ENCODE assay signal across 26 cellular contexts in the genomic region with DNA sequence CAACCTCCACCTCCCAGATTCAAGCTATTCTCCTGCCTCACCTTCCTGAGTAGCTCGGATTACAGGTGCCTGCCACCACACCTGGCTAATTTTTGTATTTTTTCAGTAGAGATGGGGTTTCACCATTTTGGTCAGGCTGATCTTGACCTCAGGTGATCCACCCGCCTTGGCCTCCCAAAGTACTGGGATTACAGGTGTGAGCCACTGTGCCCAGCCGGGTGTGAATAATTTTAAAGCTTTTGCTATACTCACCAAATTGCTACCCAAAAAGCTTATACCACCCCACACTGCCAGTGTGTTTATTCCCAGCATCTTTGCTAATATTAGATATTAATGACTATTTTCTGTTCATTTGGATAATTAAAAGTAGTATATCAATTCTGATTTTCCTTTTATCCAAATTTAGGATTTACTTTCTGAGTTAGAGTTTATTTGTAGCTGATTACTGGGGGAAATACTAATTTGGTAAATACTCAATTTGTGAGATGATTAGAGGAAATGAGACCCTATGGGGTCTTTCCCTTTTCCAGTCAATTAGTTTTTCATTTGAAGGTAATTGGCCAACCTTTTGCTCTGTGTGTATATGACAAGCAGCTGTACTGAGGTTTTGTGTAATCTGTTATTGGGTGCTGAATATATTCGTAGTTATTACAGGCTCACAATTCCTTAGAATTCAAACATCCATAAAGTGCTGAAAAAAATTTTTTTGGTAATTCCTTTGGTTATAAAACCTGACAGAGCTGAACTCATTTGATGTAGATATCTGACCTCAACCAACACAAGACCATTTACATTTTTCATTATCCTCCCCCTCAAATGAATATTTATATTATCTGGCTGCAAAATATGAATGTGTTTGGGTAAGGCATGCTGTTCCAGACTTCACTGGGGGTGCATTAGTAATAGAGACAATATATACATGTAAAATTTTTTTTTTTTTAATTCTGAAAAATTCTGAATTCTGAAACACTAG.
A peak's percentile ranks its signal among the peaks of the same experiment; 100 is the strongest.
DNase-seq lines count a peak whose midpoint lies in the region; ATAC-seq, FAIRE-seq and TF ChIP-seq lines count a peak whose summit lies in the region.
"Had no signal": no experiment of that assay in that cellular context is flagged by ENCODE, and none has a peak within 500 bp of the region (broad histone marks: within the 10 kb centered on the region; RNA-seq: fewer than 3 reads in every experiment).

No MANE protein-coding gene starts in this region.

- H4K91ac ChIP-seq in mesenchymal stem cell (ENCODE audit: low read length), result no peak overlapping the region

- H3K79me1 ChIP-seq in mesenchymal stem cell (replicated peaks; ENCODE audit: low read length, poor library complexity, severe bottlenecking), result peaks cover 20% of the 10 kb centered on the region

- peaks cover 3% of the 10 kb centered on the region; the same call in 1 of the 2 replicates for H4K20me1 ChIP-seq in HepG2 (ENCODE audit: insufficient read depth, low read length)

- WGBS in mesenchymal stem cell, result 96% methylated on average over 3 of the region's 4 CpGs
- 63 to 81% methylated on average over 2 to 4 of the region's 4 CpGs for WGBS in transverse colon (ENCODE audit: low coverage in 1 of 2), 2 donors
- 100% methylated on average over 4 of the region's 4 CpGs for WGBS in HepG2 (ENCODE audit: low lambda C conversion rate)

- in situ Hi-C loops in transverse colon (cut with MboI; ENCODE audit: low pct_ligation_motif_present in 1 of 4, low pct_unique_long_range_greater_than_20kb in 1 of 4, low sequenced_read_pairs in 3 of 4), result no loop called here
- in situ Hi-C loops in HepG2 (cut with HindIII; ENCODE audit: extremely low pct_ligation_motif_present, low pct_unique_long_range_greater_than_20kb), result no loop called here

- no peak overlapping the region for H3K18ac ChIP-seq in mesenchymal stem cell (ENCODE audit: low read depth in 1 of 2, low read length in 2 of 2)

- CTCF ChIA-PET in HepG2 (lab: Yijun Ruan, JAX; ENCODE audit: low intra/inter-chr PET ratio, low total read pairs), result no interaction called here

- peak overlapping the region; percentile 40 for H3K27ac Mint-ChIP-seq in HFFc6
- H3K27ac Mint-ChIP-seq: activated CD8-positive, alpha-beta T cell treated with anti-CD3 and anti-CD28 coated beads for 36 hours; activated naive CD4-positive, alpha-beta T cell treated with anti-CD3 and anti-CD28 coated beads, Interleukin-2, amount 50 U/mL, for 24 hours; activated T-helper 17 cell treated with anti-CD3 and anti-CD28 coated beads, Interleukin-2, amount 50 U/mL, for 72 hours; dendritic cell treated with granulocyte-macrophage colony-stimulating factor and Interleukin-4, amounts not matched to agents 40 ng/mL and 50 ng/mL, for 4 days; endodermal cell; natural killer cell had no signal

- no peak for DNase-seq in HFFc6
- no peak for DNase-seq in RWPE2 (ENCODE audit: low spot score)
- DNase-seq in mesenchymal stem cell, result no peak
- DNase-seq in transverse colon, result no peak
- DNase-seq in HepG2 (ENCODE audit: low spot score), result no peak
- DNase-seq in foreskin fibroblast, result no peak
- DNase-seq in right atrium auricular region (ENCODE audit: low spot score), result no peak
- DNase-seq: activated CD4-positive, CD25-positive, alpha-beta regulatory T cell treated with anti-CD3 and anti-CD28 coated beads, Interleukin-2, amount 50 U/mL, for 72 hours; activated CD8-positive, alpha-beta T cell treated with anti-CD3 and anti-CD28 coated beads for 36 hours; aorta; caudate nucleus; endodermal cell; islet precursor cell; MG63; natural killer cell; NCI-H2081 treated with DMSO at 0.1 percent for 48 hours; NCI-H345; NCI-H774; occipital lobe; spleen; substantia nigra; upper lobe of right lung had no signal

- H3K27me3 Mint-ChIP-seq in HFFc6 (ENCODE audit: insufficient read depth), result peaks cover 2% of the 10 kb centered on the region
- H3K27me3 Mint-ChIP-seq: activated CD8-positive, alpha-beta T cell treated with anti-CD3 and anti-CD28 coated beads for 36 hours; activated naive CD4-positive, alpha-beta T cell treated with anti-CD3 and anti-CD28 coated beads, Interleukin-2, amount 50 U/mL, for 24 hours; activated T-helper 17 cell treated with anti-CD3 and anti-CD28 coated beads, Interleukin-2, amount 50 U/mL, for 72 hours; dendritic cell treated with granulocyte-macrophage colony-stimulating factor and Interleukin-4, amounts not matched to agents 40 ng/mL and 50 ng/mL, for 4 days had no signal

- H3K9me3 ChIP-seq in RWPE2 (ENCODE audit: severe bottlenecking) (no peaks in the 10 kb centered on the region), mesenchymal stem cell (ENCODE audit: control insufficient read depth, low read length) (no peaks in the 10 kb centered on the region), transverse colon (no peaks in the 10 kb centered on the region), HepG2 (ENCODE audit: low read length) (no peaks in the 10 kb centered on the region), right atrium auricular region (no peaks in the 10 kb centered on the region)
- H3K9me3 ChIP-seq: MG63, spleen, upper lobe of right lung had no signal

- ATAC-seq in RWPE2 (ENCODE audit: low read depth) (no peak), HepG2 (no peak)
- ATAC-seq: activated CD8-positive, alpha-beta T cell treated with anti-CD3 and anti-CD28 coated beads for 36 hours; activated T-helper 17 cell treated with anti-CD3 and anti-CD28 coated beads, Interleukin-2, amount 50 U/mL, for 72 hours; natural killer cell; upper lobe of right lung had no signal

- H3K36me3 ChIP-seq in RWPE2 (ENCODE audit: low read depth) (no peaks in the 10 kb centered on the region), mesenchymal stem cell (ENCODE audit: control insufficient read depth in 1 of 2, insufficient read depth in 2 of 2, low read depth in 1 of 2, low read length in 2 of 2) (no peaks in the 10 kb centered on the region), transverse colon (no peaks in the 10 kb centered on the region), HepG2 (replicated peaks in 1 of 2; ENCODE audit: control insufficient read depth in 1 of 2, insufficient read depth in 2 of 2, low read length in 2 of 2) (0 out of 5 replicates have a peak, but pooled peaks cover 0 to 2% of the 10 kb centered on the region in 2 experiments), right atrium auricular region (no peaks in the 10 kb centered on the region)
- H3K36me3 ChIP-seq: MG63, spleen, upper lobe of right lung had no signal

- H4K8ac ChIP-seq in mesenchymal stem cell (ENCODE audit: low read length), result no peak overlapping the region

- H3K27me3 ChIP-seq in RWPE2 (ENCODE audit: insufficient read depth, poor library complexity, severe bottlenecking), result no peaks in the 10 kb centered on the region
- H3K27me3 ChIP-seq in mesenchymal stem cell (ENCODE audit: control insufficient read depth in 1 of 2, insufficient read depth in 1 of 2, low read length in 2 of 2), result no peaks in the 10 kb centered on the region
- H3K27me3 ChIP-seq in transverse colon, result peaks cover 47% of the 10 kb centered on the region
- no peaks in the 10 kb centered on the region for H3K27me3 ChIP-seq in HepG2 (ENCODE audit: control insufficient read depth in 1 of 2, insufficient read depth in 2 of 2, low read length in 2 of 2)
- no peaks in the 10 kb centered on the region for H3K27me3 ChIP-seq in right atrium auricular region
- H3K27me3 ChIP-seq: MG63, spleen, upper lobe of right lung had no signal

- no peak for FAIRE-seq in HepG2 (lab: Jason Lieb, UNC)

- no peak for TF ChIP-seq POLR2A in transverse colon (IDR thresholded peaks at IDR 0.05)
- TF ChIP-seq POLR2A in HepG2 (IDR thresholded peaks at IDR 0.05; ENCODE audit: insufficient read depth in 1 of 2, low read depth in 2 of 2, low read length in 2 of 2), result no peak

- peak overlapping the region; percentile 72 for H3K27ac ChIP-seq in RWPE2 (ENCODE audit: poor library complexity, severe bottlenecking)
- no peak overlapping the region for H3K27ac ChIP-seq in mesenchymal stem cell (ENCODE audit: low read length, poor library complexity, severe bottlenecking)
- peak overlapping the region in 3 of 4 donors; percentile 15 to 39 (median 34) for H3K27ac ChIP-seq in transverse colon
- H3K27ac ChIP-seq in HepG2 (ENCODE audit: extremely low read length, insufficient read depth, low read length), result no peak overlapping the region
- no peak overlapping the region for H3K27ac ChIP-seq in right atrium auricular region
- H3K27ac ChIP-seq: SK-N-MC, spleen, upper lobe of right lung had no signal

- no peak overlapping the region for H2BK120ac ChIP-seq in mesenchymal stem cell (ENCODE audit: low read depth, low read length)

- no peak overlapping the region for H2BK5ac ChIP-seq in mesenchymal stem cell (ENCODE audit: low read depth, low read length, poor library complexity, severe bottlenecking)

- peaks cover 58% of the 10 kb centered on the region for H3K4me1 Mint-ChIP-seq in HFFc6 (ENCODE audit: low read depth)

- H2AFZ ChIP-seq in mesenchymal stem cell (ENCODE audit: low read depth, low read length) (no peak overlapping the region), HepG2 (ENCODE audit: low read length) (no peak overlapping the region)

- POLR2A ChIA-PET in HepG2 (lab: Yijun Ruan, JAX), result no interaction called here

- H3K23ac ChIP-seq in mesenchymal stem cell (ENCODE audit: low read length in 2 of 2), result no peak overlapping the region

- no peak overlapping the region for H2BK15ac ChIP-seq in mesenchymal stem cell (ENCODE audit: low read depth, poor library complexity, severe bottlenecking)

- H3K36me3 Mint-ChIP-seq in HFFc6 (ENCODE audit: low read depth), result peaks cover 16% of the 10 kb centered on the region
- H3K36me3 Mint-ChIP-seq: natural killer cell had no signal

- no peaks in the 10 kb centered on the region for H3K79me2 ChIP-seq in HepG2 (ENCODE audit: insufficient read depth, low read length)

- H2BK12ac ChIP-seq in mesenchymal stem cell (ENCODE audit: low read length in 2 of 2), result no peak overlapping the region

- no peak for TF ChIP-seq EP300 in transverse colon (IDR thresholded peaks at IDR 0.05; ENCODE audit: low read depth)
- TF ChIP-seq EP300 in HepG2 (IDR thresholded peaks at IDR 0.05; ENCODE audit: low read depth in 2 of 2, low read length in 2 of 2), result no peak
- no peak for TF ChIP-seq EP300 in HepG2 (CRISPR knock-in tag; IDR thresholded peaks at IDR 0.05; ENCODE audit: borderline replicate concordance)

- no peak for TF ChIP-seq CTCF in HFFc6 (IDR thresholded peaks at IDR 0.05)
- TF ChIP-seq CTCF in RWPE2 (IDR thresholded peaks at IDR 0.05; ENCODE audit: poor library complexity, severe bottlenecking), result no peak
- no peak for TF ChIP-seq CTCF in transverse colon (IDR thresholded peaks at IDR 0.05)
- no peak for TF ChIP-seq CTCF in HepG2 (CRISPR knock-in tag; IDR thresholded peaks at IDR 0.05)
- no peak for TF ChIP-seq CTCF in foreskin fibroblast (IDR thresholded peaks at IDR 0.05; ENCODE audit: low read depth, low read length)
- no peak for TF ChIP-seq CTCF in right atrium auricular region (IDR thresholded peaks at IDR 0.05)

- H3K9ac ChIP-seq in mesenchymal stem cell (ENCODE audit: low read length) (peak overlapping the region; percentile 59), HepG2 (ENCODE audit: insufficient read depth, low read depth, low read length) (no peak overlapping the region)

- no peak for TF ChIP-seq RAD21 in HepG2 (CRISPR knock-in tag; IDR thresholded peaks at IDR 0.05)

- intact Hi-C loops in transverse colon (cut with DNase I; ENCODE audit: low total_unique reads) (no loop called here), HepG2 (cut with micrococcal nuclease; ENCODE audit: unreplicated experiment) (no loop called here)

- H2AK5ac ChIP-seq in mesenchymal stem cell (ENCODE audit: low read length, severe bottlenecking), result no peak overlapping the region

- no TSS peak for BruUV-seq in HepG2 (replicated peaks; lab: Mats Ljungman, UMichigan)

- H3K4ac ChIP-seq in mesenchymal stem cell (ENCODE audit: low read depth in 1 of 2, low read length in 2 of 2), result no peak overlapping the region

- H3K9me3 Mint-ChIP-seq in HFFc6, result no peaks in the 10 kb centered on the region
- H3K9me3 Mint-ChIP-seq: activated CD8-positive, alpha-beta T cell treated with anti-CD3 and anti-CD28 coated beads for 36 hours; activated naive CD4-positive, alpha-beta T cell treated with anti-CD3 and anti-CD28 coated beads, Interleukin-2, amount 50 U/mL, for 24 hours; activated T-helper 17 cell treated with anti-CD3 and anti-CD28 coated beads, Interleukin-2, amount 50 U/mL, for 72 hours; dendritic cell treated with granulocyte-macrophage colony-stimulating factor and Interleukin-4, amounts not matched to agents 40 ng/mL and 50 ng/mL, for 4 days; endodermal cell; natural killer cell had no signal

- H3K4me3 ChIP-seq in RWPE2 (ENCODE audit: severe bottlenecking) (no peak overlapping the region), mesenchymal stem cell (ENCODE audit: insufficient read depth in 1 of 2, low read depth in 1 of 2, low read length in 2 of 2) (peak overlapping the region in 1 of 2 experiments; percentile 35), transverse colon (no peak overlapping the region), HepG2 (replicated peaks in 1 of 3; ENCODE audit: insufficient read depth in 1 of 3, low read depth in 2 of 3, low read length in 3 of 3) (no peak overlapping the region), foreskin fibroblast (ENCODE audit: low read depth in 1 of 2, low read length in 2 of 2) (no peak overlapping the region), right atrium auricular region (no peak overlapping the region)
- H3K4me3 ChIP-seq: MG63, SK-N-MC, spleen, upper lobe of right lung had no signal

- peak overlapping the region; percentile 2; the same call in 1 of the 2 replicates for H3K4me3 Mint-ChIP-seq in HFFc6
- H3K4me3 Mint-ChIP-seq: activated CD8-positive, alpha-beta T cell treated with anti-CD3 and anti-CD28 coated beads for 36 hours; activated naive CD4-positive, alpha-beta T cell treated with anti-CD3 and anti-CD28 coated beads, Interleukin-2, amount 50 U/mL, for 24 hours; activated T-helper 17 cell treated with anti-CD3 and anti-CD28 coated beads, Interleukin-2, amount 50 U/mL, for 72 hours; dendritic cell treated with granulocyte-macrophage colony-stimulating factor and Interleukin-4, amounts not matched to agents 40 ng/mL and 50 ng/mL, for 4 days; endodermal cell; natural killer cell had no signal

- H3K14ac ChIP-seq in mesenchymal stem cell (ENCODE audit: low read length in 2 of 2), result no peak overlapping the region

- peaks cover 35% of the 10 kb centered on the region for H3K4me1 ChIP-seq in RWPE2 (ENCODE audit: insufficient read depth, poor library complexity, severe bottlenecking)
- H3K4me1 ChIP-seq in mesenchymal stem cell (ENCODE audit: control insufficient read depth, insufficient read depth, low read depth, low read length), result peaks cover 2% of the 10 kb centered on the region
- H3K4me1 ChIP-seq in transverse colon, result peaks cover under 1 to 5% (median 3%) of the 10 kb centered on the region in 4 donors
- peaks cover 2% of the 10 kb centered on the region for H3K4me1 ChIP-seq in HepG2 (ENCODE audit: insufficient read depth, low read length)
- peaks cover 0 to 24% of the 10 kb centered on the region in 2 donors for H3K4me1 ChIP-seq in right atrium auricular region

- H3K4me2 ChIP-seq in mesenchymal stem cell (ENCODE audit: low read length, poor library complexity, severe bottlenecking) (no peak overlapping the region), HepG2 (ENCODE audit: low read depth, low read length) (no peak overlapping the region)

Comparison
In these comparisons a context has a peak if more than half of its experiments do, and no peak if none do; other contexts are left out.
1. H3K27ac ChIP-seq: peak in RWPE2 (single experiment) and transverse colon (3 of 4); none in mesenchymal stem cell (single experiment), HepG2 (single experiment) and right atrium auricular region (0 of 2).